16 cellular contexts compared by ENCODE assay signal in genomic region chr5:101943784-101944183, GRCh38.
DNase-seq lines count a peak whose midpoint lies in the region; ATAC-seq, FAIRE-seq and TF ChIP-seq lines count a peak whose summit lies in the region.
"Had no signal": no experiment of that assay in that cellular context is flagged by ENCODE, and none has a peak within 500 bp of the region (broad histone marks: within the 10 kb centered on the region; RNA-seq: fewer than 3 reads in every experiment).

No MANE protein-coding gene starts in this region.

- intact Hi-C loops in activated B cell treated with CpG ODN at 0.5 μM for 24 hours (cut with micrococcal nuclease) = no loop called here

- FAIRE-seq in H54 (lab: Jason Lieb, UNC) = peak; percentile 30

- POLR2A ChIA-PET in activated B cell treated with CpG ODN at 0.5 μM for 24 hours (lab: Charles Lee) = no interaction called here

- peaks cover 4% of the 10 kb centered on the region for H3K4me1 Mint-ChIP-seq in activated B cell treated with CpG ODN at 0.5 μM for 24 hours
- H3K4me1 Mint-ChIP-seq in stimulated activated effector memory CD8-positive, alpha-beta T cell treated with anti-CD3 and anti-CD28 coated beads, Interleukin-12 subunit alpha, Interleukin-12 subunit beta, amount 100 ng/mL, for 72 hours = no peaks in the 10 kb centered on the region

- H3K9me3 ChIP-seq in HAP-1 = no peaks in the 10 kb centered on the region
- H3K9me3 ChIP-seq: tibial artery had no signal

- DNase-seq in H54 (ENCODE audit: insufficient read length, low spot score) (no peak), NAMALWA (ENCODE audit: low spot score) (peak; percentile 12), activated B cell treated with CpG ODN at 0.5 μM for 24 hours (no peak), Ammon's horn (ENCODE audit: low spot score) (no peak), kidney glomerular epithelial cell (lab: John Stamatoyannopoulos, UW) (no peak), cerebellum (ENCODE audit: low spot score) (no peak), HAP-1 (ENCODE audit: low spot score in 2 of 2) (no peak)
- no peak for DNase-seq in stimulated activated effector memory CD8-positive, alpha-beta T cell treated with anti-CD3 and anti-CD28 coated beads, Interleukin-12 subunit alpha, Interleukin-12 subunit beta, amount 100 ng/mL, for 72 hours (ENCODE audit: low spot score in 2 of 2)
- DNase-seq: activated CD4-positive, alpha-beta T cell treated with anti-CD3 and anti-CD28 coated beads, Interleukin-2, amount 50 U/mL, for 1 hour; brain microvascular endothelial cell; COR-L47; head of caudate nucleus; NCI-H1694; tibial artery had no signal

- H3K36me3 ChIP-seq in HAP-1 (replicated peaks) = no peaks in the 10 kb centered on the region
- H3K36me3 ChIP-seq: brain microvascular endothelial cell, tibial artery had no signal

- no peak overlapping the region for H3K4me3 Mint-ChIP-seq in activated B cell treated with CpG ODN at 0.5 μM for 24 hours
- H3K4me3 Mint-ChIP-seq in stimulated activated effector memory CD8-positive, alpha-beta T cell treated with anti-CD3 and anti-CD28 coated beads, Interleukin-12 subunit alpha, Interleukin-12 subunit beta, amount 100 ng/mL, for 72 hours = no peak overlapping the region

- no peaks in the 10 kb centered on the region for H3K36me3 Mint-ChIP-seq in activated B cell treated with CpG ODN at 0.5 μM for 24 hours (ENCODE audit: low read depth)
- no peaks in the 10 kb centered on the region for H3K36me3 Mint-ChIP-seq in stimulated activated effector memory CD8-positive, alpha-beta T cell treated with anti-CD3 and anti-CD28 coated beads, Interleukin-12 subunit alpha, Interleukin-12 subunit beta, amount 100 ng/mL, for 72 hours

- no peak overlapping the region for H3K4me3 ChIP-seq in HAP-1
- H3K4me3 ChIP-seq: skin epidermis, tibial artery had no signal

- peaks cover 4% of the 10 kb centered on the region for H3K9me3 Mint-ChIP-seq in activated B cell treated with CpG ODN at 0.5 μM for 24 hours
- no peaks in the 10 kb centered on the region for H3K9me3 Mint-ChIP-seq in stimulated activated effector memory CD8-positive, alpha-beta T cell treated with anti-CD3 and anti-CD28 coated beads, Interleukin-12 subunit alpha, Interleukin-12 subunit beta, amount 100 ng/mL, for 72 hours
- H3K9me3 Mint-ChIP-seq: activated T-helper 2 cell treated with anti-CD3 and anti-CD28 coated beads, Interferon-gamma antibody, Interleukin-2, Interleukin-4, amounts not matched to agents 10 μg/mL and 5 μg/mL and 100 μg/mL, durations not matched to agents 14 hours and 24 hours and 36 hours had no signal

- in situ Hi-C loops in HAP-1 (cut with MboI; ENCODE audit: low sequenced_read_pairs) = no loop called here

- no peak for TF ChIP-seq POLR2A in H54 (IDR thresholded peaks at IDR 0.05; ENCODE audit: low read depth, low read length)

- CTCF ChIA-PET in activated B cell treated with CpG ODN at 0.5 μM for 24 hours (lab: Charles Lee) = no interaction called here

- ATAC-seq in activated B cell treated with CpG ODN at 0.5 μM for 24 hours (ENCODE audit: low read depth) = peak; percentile 28
- peak; percentile 28 for ATAC-seq in stimulated activated effector memory CD8-positive, alpha-beta T cell treated with anti-CD3 and anti-CD28 coated beads, Interleukin-12 subunit alpha, Interleukin-12 subunit beta, amount 100 ng/mL, for 72 hours

- TF ChIP-seq CTCF in activated B cell treated with CpG ODN at 0.5 μM for 24 hours (IDR thresholded peaks at IDR 0.05) = no peak

- no peaks in the 10 kb centered on the region for H3K27me3 ChIP-seq in HAP-1 (ENCODE audit: low read depth)
- H3K27me3 ChIP-seq: brain microvascular endothelial cell, tibial artery had no signal

- H3K27ac Mint-ChIP-seq in activated B cell treated with CpG ODN at 0.5 μM for 24 hours = no peak overlapping the region
- H3K27ac Mint-ChIP-seq in stimulated activated effector memory CD8-positive, alpha-beta T cell treated with anti-CD3 and anti-CD28 coated beads, Interleukin-12 subunit alpha, Interleukin-12 subunit beta, amount 100 ng/mL, for 72 hours = no peak overlapping the region
- H3K27ac Mint-ChIP-seq: activated T-helper 2 cell treated with anti-CD3 and anti-CD28 coated beads, Interferon-gamma antibody, Interleukin-2, Interleukin-4, amounts not matched to agents 10 μg/mL and 5 μg/mL and 100 μg/mL, durations not matched to agents 14 hours and 24 hours and 36 hours had no signal

- no peaks in the 10 kb centered on the region for H3K4me1 ChIP-seq in HAP-1
- H3K4me1 ChIP-seq: tibial artery had no signal

- H3K27me3 Mint-ChIP-seq in activated B cell treated with CpG ODN at 0.5 μM for 24 hours = no peaks in the 10 kb centered on the region
